Comparison of ENCODE assay signal across 1 cellular context in genomic region chr16:28924762-28925385, GRCh38.
TF ChIP-seq lines count a peak whose summit lies in the region.

Gene RABEP2, minus strand, starts transcription at chr16:28925238. Its CDS starts 75 bp downstream, at chr16:28925163.

TF ChIP-seq in HepG2, 621 proteins besides CTCF, POLR2A, EP300 and RAD21 (continued from another document and continues in another):
- TF ChIP-seq HNRNPLL (IDR thresholded peaks at IDR 0.05; ENCODE audit: low read depth, low read length, poor library complexity, severe bottlenecking) (peak; percentile 99), NFIB (CRISPR knock-in tag; IDR thresholded peaks at IDR 0.05; ENCODE audit: borderline replicate concordance) (no peak), ZNF570 (CRISPR knock-in tag; IDR thresholded peaks at IDR 0.05; ENCODE audit: borderline replicate concordance) (no peak), ZFP36L2 (CRISPR knock-in tag; IDR thresholded peaks at IDR 0.05) (no peak), ZNF484 (CRISPR knock-in tag; IDR thresholded peaks at IDR 0.05; ENCODE audit: borderline replicate concordance, low read depth) (no peak), ZNF280D (CRISPR knock-in tag; IDR thresholded peaks at IDR 0.05) (peak; percentile 23; the same call in 1 of the 2 replicates), GATAD1 (CRISPR knock-in tag; IDR thresholded peaks at IDR 0.05) (peak; percentile 64), ZNF670 (CRISPR knock-in tag; IDR thresholded peaks at IDR 0.05; ENCODE audit: borderline replicate concordance) (no peak), MYPOP (CRISPR knock-in tag; IDR thresholded peaks at IDR 0.05) (peak; percentile 79; the same call in 1 of the 2 replicates), HMG20A (CRISPR knock-in tag; IDR thresholded peaks at IDR 0.05; ENCODE audit: borderline replicate concordance) (no peak), ZFY (CRISPR knock-in tag; IDR thresholded peaks at IDR 0.05) (no peak), ZNF431 (CRISPR knock-in tag; IDR thresholded peaks at IDR 0.05; ENCODE audit: borderline replicate concordance, low read depth) (no peak), ZBTB4 (CRISPR knock-in tag; IDR thresholded peaks at IDR 0.05; ENCODE audit: borderline replicate concordance) (no peak), SIX1 (CRISPR knock-in tag; IDR thresholded peaks at IDR 0.05; ENCODE audit: borderline replicate concordance) (no peak), DMTF1 (CRISPR knock-in tag; IDR thresholded peaks at IDR 0.05) (no peak), ZFAT (CRISPR knock-in tag; conservative IDR thresholded peaks at IDR 0.05) (no peak), MXD3 (CRISPR knock-in tag; IDR thresholded peaks at IDR 0.05) (no peak; the same call in 1 of the 2 replicates), SUZ12 (IDR thresholded peaks at IDR 0.05; ENCODE audit: low read depth, low read length) (no peak), GZF1 (CRISPR knock-in tag; IDR thresholded peaks at IDR 0.05) (peak; percentile 47), ELK4 (CRISPR knock-in tag; IDR thresholded peaks at IDR 0.05; ENCODE audit: borderline replicate concordance) (no peak), ZBTB7B (CRISPR knock-in tag; IDR thresholded peaks at IDR 0.05) (no peak), CREB1 (IDR thresholded peaks at IDR 0.05) (peak; percentile 70), CREB1 (CRISPR knock-in tag; IDR thresholded peaks at IDR 0.05) (no peak), ZNF124 (CRISPR knock-in tag; IDR thresholded peaks at IDR 0.05) (no peak), ZNF576 (CRISPR knock-in tag; IDR thresholded peaks at IDR 0.05) (no peak), MAF1 (CRISPR knock-in tag; IDR thresholded peaks at IDR 0.05; ENCODE audit: borderline replicate concordance) (no peak; the same call in 1 of the 2 replicates), ZNF781 (CRISPR knock-in tag; IDR thresholded peaks at IDR 0.05; ENCODE audit: borderline replicate concordance, not compliant biosample characterization) (peak; percentile 32), YY1 (IDR thresholded peaks at IDR 0.05; ENCODE audit: insufficient read depth, insufficient replicate concordance, low read depth, low read length) (peak; percentile 89), RARA (CRISPR knock-in tag; IDR thresholded peaks at IDR 0.05) (no peak), ZNF446 (CRISPR knock-in tag; IDR thresholded peaks at IDR 0.05) (no peak), CBFB (CRISPR knock-in tag; IDR thresholded peaks at IDR 0.05) (no peak), ZNF367 (CRISPR knock-in tag; IDR thresholded peaks at IDR 0.05; ENCODE audit: borderline replicate concordance) (no peak), ESRRA (CRISPR knock-in tag; IDR thresholded peaks at IDR 0.05; ENCODE audit: low read depth) (no peak), ZNF782 (CRISPR knock-in tag; IDR thresholded peaks at IDR 0.05; ENCODE audit: borderline replicate concordance) (peak; percentile 14; the same call in 1 of the 2 replicates), BRF2 (CRISPR knock-in tag; IDR thresholded peaks at IDR 0.05) (no peak), ISL2 (CRISPR knock-in tag; IDR thresholded peaks at IDR 0.05) (peak; percentile 48; the same call in 1 of the 2 replicates), ELF3 (CRISPR knock-in tag; IDR thresholded peaks at IDR 0.05) (peak; percentile 76; the same call in 1 of the 2 replicates), U2AF2 (IDR thresholded peaks at IDR 0.05; ENCODE audit: low read depth, low read length) (no peak), ZUFSP (CRISPR knock-in tag; IDR thresholded peaks at IDR 0.05; ENCODE audit: borderline replicate concordance) (no peak), SOX6 (IDR thresholded peaks at IDR 0.05) (no peak), SOX6 (CRISPR knock-in tag; IDR thresholded peaks at IDR 0.05) (no peak; the same call in 1 of the 2 replicates), RXRA (CRISPR knock-in tag; IDR thresholded peaks at IDR 0.05) (0 out of 2 replicates have a peak, but pooled peaks have one; percentile 11), ZBTB25 (CRISPR knock-in tag; IDR thresholded peaks at IDR 0.05) (peak; percentile 98), NR0B2 (CRISPR knock-in tag; IDR thresholded peaks at IDR 0.05) (no peak), ZMYM3 (CRISPR knock-in tag; IDR thresholded peaks at IDR 0.05) (peak; percentile 2; the same call in 1 of the 2 replicates), ZMYM4 (CRISPR knock-in tag; IDR thresholded peaks at IDR 0.05) (peak; percentile 69), ZNF788 (CRISPR knock-in tag; IDR thresholded peaks at IDR 0.05; ENCODE audit: borderline replicate concordance) (no peak), CSRNP2 (CRISPR knock-in tag; conservative IDR thresholded peaks at IDR 0.05; ENCODE audit: low read depth) (no peak)
